Comparison of ENCODE assay signal across 2 cellular contexts in genomic region chr12:114670257-114670955, GRCh38.
TF ChIP-seq lines count a peak whose summit lies in the region.

No MANE protein-coding gene starts in this region.

TF ChIP-seq in WTC11, 78 proteins besides CTCF, POLR2A, EP300 and RAD21 (continued from another document):
- TF ChIP-seq, protein P1, sequence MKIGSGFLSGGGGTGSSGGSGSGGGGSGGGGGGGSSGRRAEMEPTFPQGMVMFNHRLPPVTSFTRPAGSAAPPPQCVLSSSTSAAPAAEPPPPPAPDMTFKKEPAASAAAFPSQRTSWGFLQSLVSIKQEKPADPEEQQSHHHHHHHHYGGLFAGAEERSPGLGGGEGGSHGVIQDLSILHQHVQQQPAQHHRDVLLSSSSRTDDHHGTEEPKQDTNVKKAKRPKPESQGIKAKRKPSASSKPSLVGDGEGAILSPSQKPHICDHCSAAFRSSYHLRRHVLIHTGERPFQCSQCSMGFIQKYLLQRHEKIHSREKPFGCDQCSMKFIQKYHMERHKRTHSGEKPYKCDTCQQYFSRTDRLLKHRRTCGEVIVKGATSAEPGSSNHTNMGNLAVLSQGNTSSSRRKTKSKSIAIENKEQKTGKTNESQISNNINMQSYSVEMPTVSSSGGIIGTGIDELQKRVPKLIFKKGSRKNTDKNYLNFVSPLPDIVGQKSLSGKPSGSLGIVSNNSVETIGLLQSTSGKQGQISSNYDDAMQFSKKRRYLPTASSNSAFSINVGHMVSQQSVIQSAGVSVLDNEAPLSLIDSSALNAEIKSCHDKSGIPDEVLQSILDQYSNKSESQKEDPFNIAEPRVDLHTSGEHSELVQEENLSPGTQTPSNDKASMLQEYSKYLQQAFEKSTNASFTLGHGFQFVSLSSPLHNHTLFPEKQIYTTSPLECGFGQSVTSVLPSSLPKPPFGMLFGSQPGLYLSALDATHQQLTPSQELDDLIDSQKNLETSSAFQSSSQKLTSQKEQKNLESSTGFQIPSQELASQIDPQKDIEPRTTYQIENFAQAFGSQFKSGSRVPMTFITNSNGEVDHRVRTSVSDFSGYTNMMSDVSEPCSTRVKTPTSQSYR (CRISPR knock-in tag; IDR thresholded peaks at IDR 0.05) = no peak
- TF ChIP-seq CREM (CRISPR knock-in tag; IDR thresholded peaks at IDR 0.05) (no peak), ERG (CRISPR knock-in tag; IDR thresholded peaks at IDR 0.05) (no peak), OVOL2 (CRISPR knock-in tag; IDR thresholded peaks at IDR 0.05; ENCODE audit: borderline replicate concordance) (no peak), ATF1 (CRISPR knock-in tag; IDR thresholded peaks at IDR 0.05) (no peak), ZNF423 (CRISPR knock-in tag; IDR thresholded peaks at IDR 0.05) (no peak)
- TF ChIP-seq, protein P2, sequence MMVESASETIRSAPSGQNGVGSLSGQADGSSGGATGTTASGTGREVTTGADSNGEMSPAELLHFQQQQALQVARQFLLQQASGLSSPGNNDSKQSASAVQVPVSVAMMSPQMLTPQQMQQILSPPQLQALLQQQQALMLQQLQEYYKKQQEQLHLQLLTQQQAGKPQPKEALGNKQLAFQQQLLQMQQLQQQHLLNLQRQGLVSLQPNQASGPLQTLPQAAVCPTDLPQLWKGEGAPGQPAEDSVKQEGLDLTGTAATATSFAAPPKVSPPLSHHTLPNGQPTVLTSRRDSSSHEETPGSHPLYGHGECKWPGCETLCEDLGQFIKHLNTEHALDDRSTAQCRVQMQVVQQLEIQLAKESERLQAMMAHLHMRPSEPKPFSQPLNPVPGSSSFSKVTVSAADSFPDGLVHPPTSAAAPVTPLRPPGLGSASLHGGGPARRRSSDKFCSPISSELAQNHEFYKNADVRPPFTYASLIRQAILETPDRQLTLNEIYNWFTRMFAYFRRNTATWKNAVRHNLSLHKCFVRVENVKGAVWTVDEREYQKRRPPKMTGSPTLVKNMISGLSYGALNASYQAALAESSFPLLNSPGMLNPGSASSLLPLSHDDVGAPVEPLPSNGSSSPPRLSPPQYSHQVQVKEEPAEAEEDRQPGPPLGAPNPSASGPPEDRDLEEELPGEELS (CRISPR knock-in tag; IDR thresholded peaks at IDR 0.05) = no peak

TF ChIP-seq in liver, 16 proteins besides CTCF, POLR2A, EP300 and RAD21 (continued from another document):
- TF ChIP-seq ZBTB33 (IDR thresholded peaks at IDR 0.05) = no peak
- TF ChIP-seq NR2F2 (IDR thresholded peaks at IDR 0.05) = no peak
- TF ChIP-seq, protein P3, sequence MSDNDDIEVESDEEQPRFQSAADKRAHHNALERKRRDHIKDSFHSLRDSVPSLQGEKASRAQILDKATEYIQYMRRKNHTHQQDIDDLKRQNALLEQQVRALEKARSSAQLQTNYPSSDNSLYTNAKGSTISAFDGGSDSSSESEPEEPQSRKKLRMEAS (IDR thresholded peaks at IDR 0.05) = no peak
- no peak for TF ChIP-seq TAF1 (conservative IDR thresholded peaks at IDR 0.05)
- no peak for TF ChIP-seq JUND (IDR thresholded peaks at IDR 0.05)
- TF ChIP-seq EGR1 (IDR thresholded peaks at IDR 0.05; ENCODE audit: low read depth in 2 of 2) = no peak
TF ChIP-seq in liver: peak in this region for 0.
